In genomic region chr15:43710431-43711131, GRCh38 we compare ENCODE assay signal across 11 cellular contexts. TPM values are rescaled to one million over a fixed set of nuclear protein-coding genes. Genes with fewer than 3 reads are reported as not detected.
DNase-seq lines count a peak whose midpoint lies in the region; ATAC-seq, FAIRE-seq and TF ChIP-seq lines count a peak whose summit lies in the region.
"Not testable (repeated sequence)": the region's sequence is repeated elsewhere in the genome, so short reads cannot be mapped to it uniquely, and the experiment has no call there.
"Had no signal": no experiment of that assay in that cellular context is flagged by ENCODE, and none has a peak within 500 bp of the region (broad histone marks: within the 10 kb centered on the region; RNA-seq: fewer than 3 reads in every experiment).

No MANE protein-coding gene starts in this region.

- ATAC-seq in HCT116 (peak; percentile 51), RWPE2 (ENCODE audit: low read depth) (peak; percentile 41), WTC11 (peak; percentile 25; the same call in 1 of the 2 replicates), K562 (peak; percentile 83), foreskin keratinocyte (peak; percentile 56), HepG2 (peak; percentile 42)

- H3K4me3 Mint-ChIP-seq in WTC11 = not testable (repeated sequence)

- TF ChIP-seq POLR2A in HCT116 (IDR thresholded peaks at IDR 0.05; ENCODE audit: borderline replicate concordance, extremely low read depth, insufficient read depth, insufficient read length); K562 (conservative IDR thresholded peaks at IDR 0.05); HepG2 (IDR thresholded peaks at IDR 0.05; ENCODE audit: insufficient read depth in 1 of 2, low read depth in 2 of 2, low read length in 2 of 2): not testable (repeated sequence)

- CTCF ChIA-PET in HCT116 (lab: Charles Lee); WTC11 (lab: Charles Lee); K562 (lab: Yijun Ruan, JAX; ENCODE audit: low intra/inter-chr PET ratio); HepG2 (lab: Yijun Ruan, JAX; ENCODE audit: low intra/inter-chr PET ratio, low total read pairs): not testable (repeated sequence)

- TF ChIP-seq CTCF in HCT116 (IDR thresholded peaks at IDR 0.05 in 2 of 3, conservative IDR thresholded peaks at IDR 0.05 in 1 of 3; ENCODE audit: borderline replicate concordance in 1 of 3, insufficient read depth in 1 of 3, low read depth in 2 of 3, low read length in 2 of 3); RWPE2 (IDR thresholded peaks at IDR 0.05; ENCODE audit: poor library complexity, severe bottlenecking); WTC11 (IDR thresholded peaks at IDR 0.05); K562 (IDR thresholded peaks at IDR 0.05 in 2 of 3, conservative IDR thresholded peaks at IDR 0.05 in 1 of 3; ENCODE audit: insufficient read depth in 2 of 3, low read depth in 1 of 3, low read length in 3 of 3); foreskin keratinocyte (conservative IDR thresholded peaks at IDR 0.05); HepG2 (CRISPR knock-in tag; IDR thresholded peaks at IDR 0.05): not testable (repeated sequence)

- not testable (repeated sequence) for H3K4me1 ChIP-seq in HCT116 (ENCODE audit: control insufficient read depth in 1 of 2, insufficient read depth in 2 of 2, low read length in 2 of 2); RWPE2 (ENCODE audit: insufficient read depth, poor library complexity, severe bottlenecking); K562 (replicated peaks in 1 of 2; ENCODE audit: control insufficient read depth in 2 of 2, insufficient read depth in 2 of 2, low read length in 2 of 2); foreskin keratinocyte; HepG2 (ENCODE audit: insufficient read depth, low read length)

- not testable (repeated sequence) for H3K27ac ChIP-seq in HCT116 (ENCODE audit: low read depth, low read length); RWPE2 (ENCODE audit: poor library complexity, severe bottlenecking); K562 (ENCODE audit: extremely low read depth, low read depth, low read length); foreskin keratinocyte; HepG2 (ENCODE audit: extremely low read length, insufficient read depth, low read length)

- not testable (repeated sequence) for BruUV-seq in HCT116 (replicated peaks; lab: Mats Ljungman, UMichigan); K562 (replicated peaks; lab: Mats Ljungman, UMichigan); HepG2 (replicated peaks; lab: Mats Ljungman, UMichigan)

- not testable (repeated sequence) for H3K4me2 ChIP-seq in HCT116 (ENCODE audit: low read length); K562 (ENCODE audit: insufficient read depth, low read length); HepG2 (ENCODE audit: low read depth, low read length)

- peak; percentile 80 for FAIRE-seq in K562 (lab: Jason Lieb, UNC)
- FAIRE-seq in HepG2 (lab: Jason Lieb, UNC) = not testable (repeated sequence)

- not testable (repeated sequence) for TF ChIP-seq RAD21 in HCT116 (IDR thresholded peaks at IDR 0.05; ENCODE audit: low read depth); K562 (CRISPR knock-in tag; conservative IDR thresholded peaks at IDR 0.05 in 1 of 2, IDR thresholded peaks at IDR 0.05 in 1 of 2); HepG2 (CRISPR knock-in tag; IDR thresholded peaks at IDR 0.05)

- not testable (repeated sequence) for H3K9me2 ChIP-seq in HCT116 (ENCODE audit: insufficient read depth)

- not testable (repeated sequence) for H3K9me3 ChIP-seq in HCT116 (ENCODE audit: control insufficient read depth in 1 of 2, insufficient read depth in 1 of 2, low read depth in 1 of 2, low read length in 2 of 2); RWPE2 (ENCODE audit: severe bottlenecking); K562 (replicated peaks; ENCODE audit: control insufficient read depth, insufficient read depth, low read depth, low read length); HepG2 (ENCODE audit: low read length)

- H3K4me1 Mint-ChIP-seq in WTC11 = not testable (repeated sequence)

- intact Hi-C loops in HCT116 (cut with micrococcal nuclease); K562 (cut with micrococcal nuclease); HepG2 (cut with micrococcal nuclease; ENCODE audit: unreplicated experiment): not testable (repeated sequence)

- not testable (repeated sequence) for H3K27me3 ChIP-seq in HCT116 (ENCODE audit: insufficient read depth, low read length); RWPE2 (ENCODE audit: insufficient read depth, poor library complexity, severe bottlenecking); K562 (ENCODE audit: control insufficient read depth in 2 of 2, insufficient read depth in 2 of 2, low read length in 2 of 2); foreskin keratinocyte; HepG2 (ENCODE audit: control insufficient read depth in 1 of 2, insufficient read depth in 2 of 2, low read length in 2 of 2)

- POLR2A ChIA-PET in HCT116 (lab: Charles Lee); WTC11 (lab: Charles Lee); K562 (lab: Yijun Ruan, JAX); HepG2 (lab: Yijun Ruan, JAX): not testable (repeated sequence)

- H3K9me1 ChIP-seq in K562 (ENCODE audit: control insufficient read depth, insufficient read depth, low read length) = not testable (repeated sequence)

- not testable (repeated sequence) for H3K36me3 Mint-ChIP-seq in WTC11

- not testable (repeated sequence) for H3K79me2 ChIP-seq in HCT116 (ENCODE audit: insufficient read depth, low read length); K562 (ENCODE audit: control insufficient read depth, insufficient read depth, low read length); HepG2 (ENCODE audit: insufficient read depth, low read length)

- TF ChIP-seq EP300 in K562 (IDR thresholded peaks at IDR 0.05; ENCODE audit: low read length); HepG2 (IDR thresholded peaks at IDR 0.05; ENCODE audit: low read depth in 2 of 2, low read length in 2 of 2); HepG2 (CRISPR knock-in tag; IDR thresholded peaks at IDR 0.05; ENCODE audit: borderline replicate concordance): not testable (repeated sequence)

- not testable (repeated sequence) for H3K4me3 ChIP-seq in HCT116 (replicated peaks in 1 of 2; ENCODE audit: low read depth in 1 of 2, low read length in 2 of 2); RWPE2 (ENCODE audit: severe bottlenecking); K562; HepG2 (replicated peaks in 1 of 3; ENCODE audit: insufficient read depth in 1 of 3, low read depth in 2 of 3, low read length in 3 of 3)

- DNase-seq in HCT116 (ENCODE audit: low read depth, low spot score); RWPE2 (ENCODE audit: low spot score); WTC11 (ENCODE audit: low spot score); K562 (ENCODE audit: extremely low read depth in 1 of 4, low spot score in 3 of 4); foreskin keratinocyte; HepG2 (ENCODE audit: low spot score): not testable (repeated sequence)

- H3K27me3 Mint-ChIP-seq in WTC11 (ENCODE audit: low read depth) = not testable (repeated sequence)

- H3K27ac Mint-ChIP-seq in WTC11 = not testable (repeated sequence)

- RAD21 ChIA-PET in HCT116 (lab: Charles Lee; ENCODE audit: low non-redundant PET in 1 of 2, low total read pairs in 2 of 2, uncharacterized antibody in 2 of 2, unreplicated experiment in 2 of 2) = not testable (repeated sequence)

- H2AFZ ChIP-seq in HCT116 (ENCODE audit: low read depth, low read length, poor library complexity, severe bottlenecking); K562 (ENCODE audit: low read depth, low read length); HepG2 (ENCODE audit: low read length): not testable (repeated sequence)

- H4K20me1 ChIP-seq in HCT116 (ENCODE audit: insufficient read depth); K562 (replicated peaks; ENCODE audit: control insufficient read depth, insufficient read depth, low read length); HepG2 (ENCODE audit: insufficient read depth, low read length): not testable (repeated sequence)

- H3K9me3 Mint-ChIP-seq in WTC11 = not testable (repeated sequence)

- in situ Hi-C loops in K562 (cut with MboI); HepG2 (cut with HindIII; ENCODE audit: extremely low pct_ligation_motif_present, low pct_unique_long_range_greater_than_20kb): not testable (repeated sequence)

- not testable (repeated sequence) for H3K9ac ChIP-seq in HCT116 (ENCODE audit: low read length); K562 (ENCODE audit: insufficient read depth in 1 of 2, low read depth in 2 of 2, low read length in 2 of 2); HepG2 (ENCODE audit: insufficient read depth, low read depth, low read length)

- H3K36me3 ChIP-seq in HCT116 (ENCODE audit: control insufficient read depth in 1 of 2, insufficient read depth in 2 of 2, low read length in 2 of 2); RWPE2 (ENCODE audit: low read depth); K562 (ENCODE audit: control insufficient read depth, insufficient read depth, low read length); HepG2 (replicated peaks in 1 of 2; ENCODE audit: control insufficient read depth in 1 of 2, insufficient read depth in 2 of 2, low read length in 2 of 2): not testable (repeated sequence)

- WGBS in K562 (ENCODE audit: insufficient coverage, low coverage, missing lambda C conversion rate) = 0% methylated on average over 1 of the region's 12 CpGs
- WGBS in HepG2 (ENCODE audit: low lambda C conversion rate) = no CpG with 5 or more reads among the region's 12 CpGs

RNA-seq across cellular contexts. Expression of gene CKMT1A, which starts 16.9 kb away (rescaled TPM):
- total RNA-seq in HCT116 (2021; ENCODE audit: unreplicated experiment) = 21.6 TPM
- polyA plus RNA-seq in HCT116 (2012) = 29.7 and 30.3 TPM in 2 replicates
- total RNA-seq in WTC11 (2021) = 34.4 to 37.4 TPM (median 36.4 TPM) in 3 replicates
- 6.2 and 6.8 TPM in 2 replicates for total RNA-seq in K562 (2011; cell fraction: chromatin; rRNA removed; ENCODE audit: low replicate concordance)
- 2.4 and 3.3 TPM in 2 replicates for total RNA-seq in K562 (2011; cell fraction: nucleolus; rRNA removed)
- total RNA-seq in K562 (2011; cell fraction: nucleoplasm; rRNA removed) = 3.1 and 5.0 TPM in 2 replicates
- 4.9 and 8.4 TPM in 2 replicates for total RNA-seq in K562 (2014; rRNA removed)
- 2.6 and 4.6 TPM in 2 replicates for total RNA-seq in K562 (2014; rRNA removed; fragmentation: Illumina TruSeq; extraction: Trizol)
- total RNA-seq in K562 (2015; rRNA removed; fragmentation: Illumina TruSeq; extraction: Trizol) = 3.0 and 3.6 TPM in 2 replicates
- total RNA-seq in K562 (2021) = 8.3 and 8.4 TPM in 2 replicates
- 3.7 and 8.7 TPM in 2 replicates for polyA plus RNA-seq in K562 (2011; rRNA removed)
- polyA plus RNA-seq in K562 (2011; cell fraction: cytosol; rRNA removed) = 3.8 and 9.1 TPM in 2 replicates
- polyA plus RNA-seq in K562 (2011; cell fraction: nucleus; rRNA removed) = 5.3 and 21.9 TPM in 2 replicates
- 1.7 and 7.8 TPM in 2 replicates for polyA plus RNA-seq in K562 (2012)
- polyA plus RNA-seq in K562 (2014; fragmentation: Illumina TruSeq; extraction: Trizol) = 7.8 and 10.7 TPM in 2 replicates
- 10 to 100 TPM in 1 of 2 experiments, 1 to 10 TPM in 1; 4.8 to 13.5 TPM for polyA plus RNA-seq in K562 (2014; fragmentation: Nextera tagmentation; extraction: Ambion mirVana)
- polyA plus RNA-seq in K562 (2014; rRNA removed) = 7.7 and 9.7 TPM in 2 replicates
- polyA minus RNA-seq in K562 (2011; rRNA and poly(A)+ RNA removed) = 4.2 and 14.6 TPM in 2 replicates
- 7.6 TPM in 1 of 2 replicates, not detected in the other for polyA minus RNA-seq in K562 (2011; cell fraction: cytosol; rRNA and poly(A)+ RNA removed)
- 1.9 and 2.7 TPM in 2 replicates for polyA minus RNA-seq in K562 (2011; cell fraction: nucleus; rRNA and poly(A)+ RNA removed)
- total RNA-seq in foreskin keratinocyte = 28.7 and 86.0 TPM in 2 replicates
- 31.3 and 98.7 TPM in 2 replicates for polyA plus RNA-seq in foreskin keratinocyte
- 0.13 TPM in 1 of 2 replicates, not detected in the other for total RNA-seq in HepG2 (2016; rRNA removed; fragmentation: Illumina TruSeq; extraction: Trizol)
- total RNA-seq in HepG2 (2016; cell fraction: cytosol; rRNA removed; fragmentation: Illumina TruSeq; extraction: Trizol; ENCODE audit: low read depth) = not detected in 2 replicates
- 0.22 TPM in 1 of 2 replicates, not detected in the other for total RNA-seq in HepG2 (2016; cell fraction: insoluble cytoplasmic fraction; rRNA removed; fragmentation: Illumina TruSeq; extraction: Trizol)
- total RNA-seq in HepG2 (2016; cell fraction: membrane; rRNA removed; fragmentation: Illumina TruSeq; extraction: Trizol) = not detected in 2 replicates
- 0.41 TPM in 1 of 2 replicates, not detected in the other for total RNA-seq in HepG2 (2016; cell fraction: nucleus; rRNA removed; fragmentation: Illumina TruSeq; extraction: Trizol)
- 0.46 TPM in 1 of 2 replicates, not detected in the other for polyA plus RNA-seq in HepG2 (2011; rRNA removed)
- 0.03 and 0.27 TPM in 2 replicates for polyA plus RNA-seq in HepG2 (2011; cell fraction: cytosol; rRNA removed)
- 0.11 and 0.23 TPM in 2 replicates for polyA plus RNA-seq in HepG2 (2011; cell fraction: nucleus; rRNA removed)
- 0.17 and 0.34 TPM in 2 replicates for polyA plus RNA-seq in HepG2 (2012)
- polyA plus RNA-seq in HepG2 (2016; cell fraction: cytosol; fragmentation: Illumina TruSeq; extraction: Trizol; ENCODE audit: low read depth) = 0.09 and 0.27 TPM in 2 replicates
- polyA plus RNA-seq in HepG2 (2016; cell fraction: insoluble cytoplasmic fraction; fragmentation: Illumina TruSeq; extraction: Trizol; ENCODE audit: low read depth) = 0.20 and 0.40 TPM in 2 replicates
- polyA plus RNA-seq in HepG2 (2016; cell fraction: membrane; fragmentation: Illumina TruSeq; extraction: Trizol; ENCODE audit: low read depth) = 0.12 TPM in 1 of 2 replicates, not detected in the other
- polyA plus RNA-seq in HepG2 (2016; cell fraction: nucleus; fragmentation: Illumina TruSeq; extraction: Trizol; ENCODE audit: insufficient read depth, low read depth) = 1.4 TPM in 1 of 2 replicates, not detected in the other
- 1.8 and 2.1 TPM in 2 replicates for polyA minus RNA-seq in HepG2 (2011; rRNA and poly(A)+ RNA removed; ENCODE audit: low replicate concordance)
- 0.70 TPM in 1 of 2 replicates, not detected in the other for polyA minus RNA-seq in HepG2 (2011; cell fraction: cytosol; rRNA and poly(A)+ RNA removed)
- not detected in 2 replicates for polyA minus RNA-seq in HepG2 (2011; cell fraction: nucleus; rRNA and poly(A)+ RNA removed)
- total RNA-seq: CD4-positive, alpha-beta memory T cell; CD4-positive, CD25-positive, alpha-beta regulatory T cell; CD8-positive, alpha-beta memory T cell had no signal
- polyA plus RNA-seq: AG04450; CD14-positive monocyte; CD4-positive, alpha-beta memory T cell; CD4-positive, CD25-positive, alpha-beta regulatory T cell; CD8-positive, alpha-beta memory T cell had no signal

RNA-seq across cellular contexts. Expression of gene PDIA3, which starts 35.7 kb away (rescaled TPM):
- total RNA-seq in HCT116 (2021; ENCODE audit: unreplicated experiment) (435 TPM), WTC11 (2021) (604 to 630 TPM (median 614 TPM) in 3 replicates), K562 (2014; rRNA removed) (76.6 and 83.8 TPM in 2 replicates), K562 (2014; rRNA removed; fragmentation: Illumina TruSeq; extraction: Trizol) (226 and 263 TPM in 2 replicates), K562 (2015; rRNA removed; fragmentation: Illumina TruSeq; extraction: Trizol) (226 and 243 TPM in 2 replicates), K562 (2021) (292 and 308 TPM in 2 replicates), foreskin keratinocyte (398 and 451 TPM in 2 replicates), HepG2 (2016; rRNA removed; fragmentation: Illumina TruSeq; extraction: Trizol) (210 and 433 TPM in 2 replicates)
- polyA plus RNA-seq in HCT116 (2012) = 446 and 653 TPM in 2 replicates
- 96.5 and 219 TPM in 2 replicates for total RNA-seq in K562 (2011; cell fraction: chromatin; rRNA removed; ENCODE audit: low replicate concordance)
- 94.5 and 105 TPM in 2 replicates for total RNA-seq in K562 (2011; cell fraction: nucleolus; rRNA removed)
- total RNA-seq in K562 (2011; cell fraction: nucleoplasm; rRNA removed) = 188 and 211 TPM in 2 replicates
- polyA plus RNA-seq in K562 (2011; rRNA removed) (130 and 161 TPM in 2 replicates), K562 (2014; fragmentation: Illumina TruSeq; extraction: Trizol) (291 and 386 TPM in 2 replicates), K562 (2014; fragmentation: Nextera tagmentation; extraction: Ambion mirVana) (10 to 100 TPM; 13.5 to 40.8 TPM), K562 (2014; rRNA removed) (137 and 149 TPM in 2 replicates), foreskin keratinocyte (463 and 468 TPM in 2 replicates), HepG2 (2011; rRNA removed) (198 and 238 TPM in 2 replicates)
- 27.8 and 43.8 TPM in 2 replicates for polyA plus RNA-seq in K562 (2011; cell fraction: cytosol; rRNA removed)
- polyA plus RNA-seq in K562 (2011; cell fraction: nucleus; rRNA removed) = 55.4 and 65.2 TPM in 2 replicates
- polyA plus RNA-seq in K562 (2012) = 311 and 474 TPM in 2 replicates
- 43.8 and 67.2 TPM in 2 replicates for polyA minus RNA-seq in K562 (2011; rRNA and poly(A)+ RNA removed)
- 47.6 and 85.4 TPM in 2 replicates for polyA minus RNA-seq in K562 (2011; cell fraction: cytosol; rRNA and poly(A)+ RNA removed)
- 19.5 and 36.5 TPM in 2 replicates for polyA minus RNA-seq in K562 (2011; cell fraction: nucleus; rRNA and poly(A)+ RNA removed)
- total RNA-seq in HepG2 (2016; cell fraction: cytosol; rRNA removed; fragmentation: Illumina TruSeq; extraction: Trizol; ENCODE audit: low read depth) = 12.7 and 13.8 TPM in 2 replicates
- 183 and 445 TPM in 2 replicates for total RNA-seq in HepG2 (2016; cell fraction: insoluble cytoplasmic fraction; rRNA removed; fragmentation: Illumina TruSeq; extraction: Trizol)
- total RNA-seq in HepG2 (2016; cell fraction: membrane; rRNA removed; fragmentation: Illumina TruSeq; extraction: Trizol) = 33.7 and 42.9 TPM in 2 replicates
- 353 and 410 TPM in 2 replicates for total RNA-seq in HepG2 (2016; cell fraction: nucleus; rRNA removed; fragmentation: Illumina TruSeq; extraction: Trizol)
- 75.2 and 130 TPM in 2 replicates for polyA plus RNA-seq in HepG2 (2011; cell fraction: cytosol; rRNA removed)
- polyA plus RNA-seq in HepG2 (2011; cell fraction: nucleus; rRNA removed) = 59.8 and 75.6 TPM in 2 replicates
- polyA plus RNA-seq in HepG2 (2012) = 499 and 545 TPM in 2 replicates
- 29.1 and 30.8 TPM in 2 replicates for polyA plus RNA-seq in HepG2 (2016; cell fraction: cytosol; fragmentation: Illumina TruSeq; extraction: Trizol; ENCODE audit: low read depth)
- polyA plus RNA-seq in HepG2 (2016; cell fraction: insoluble cytoplasmic fraction; fragmentation: Illumina TruSeq; extraction: Trizol; ENCODE audit: low read depth) = 242 and 258 TPM in 2 replicates
- polyA plus RNA-seq in HepG2 (2016; cell fraction: membrane; fragmentation: Illumina TruSeq; extraction: Trizol; ENCODE audit: low read depth) = 44.4 and 48.4 TPM in 2 replicates
- polyA plus RNA-seq in HepG2 (2016; cell fraction: nucleus; fragmentation: Illumina TruSeq; extraction: Trizol; ENCODE audit: insufficient read depth, low read depth) = 667 and 733 TPM in 2 replicates
- polyA minus RNA-seq in HepG2 (2011; rRNA and poly(A)+ RNA removed; ENCODE audit: low replicate concordance) = 14.8 and 51.5 TPM in 2 replicates
- polyA minus RNA-seq in HepG2 (2011; cell fraction: cytosol; rRNA and poly(A)+ RNA removed) = 101 and 125 TPM in 2 replicates
- 36.3 and 49.1 TPM in 2 replicates for polyA minus RNA-seq in HepG2 (2011; cell fraction: nucleus; rRNA and poly(A)+ RNA removed)

Comparison
In these comparisons a context has a peak if more than half of its experiments do, and no peak if none do; other contexts are left out.
1. ATAC-seq: peak in every context shown above with its lines; median percentile 83 in K562; 56 in foreskin keratinocyte; 51 in HCT116; 42 in HepG2; 41 in RWPE2; 25 in WTC11.